In the genomic region with DNA sequence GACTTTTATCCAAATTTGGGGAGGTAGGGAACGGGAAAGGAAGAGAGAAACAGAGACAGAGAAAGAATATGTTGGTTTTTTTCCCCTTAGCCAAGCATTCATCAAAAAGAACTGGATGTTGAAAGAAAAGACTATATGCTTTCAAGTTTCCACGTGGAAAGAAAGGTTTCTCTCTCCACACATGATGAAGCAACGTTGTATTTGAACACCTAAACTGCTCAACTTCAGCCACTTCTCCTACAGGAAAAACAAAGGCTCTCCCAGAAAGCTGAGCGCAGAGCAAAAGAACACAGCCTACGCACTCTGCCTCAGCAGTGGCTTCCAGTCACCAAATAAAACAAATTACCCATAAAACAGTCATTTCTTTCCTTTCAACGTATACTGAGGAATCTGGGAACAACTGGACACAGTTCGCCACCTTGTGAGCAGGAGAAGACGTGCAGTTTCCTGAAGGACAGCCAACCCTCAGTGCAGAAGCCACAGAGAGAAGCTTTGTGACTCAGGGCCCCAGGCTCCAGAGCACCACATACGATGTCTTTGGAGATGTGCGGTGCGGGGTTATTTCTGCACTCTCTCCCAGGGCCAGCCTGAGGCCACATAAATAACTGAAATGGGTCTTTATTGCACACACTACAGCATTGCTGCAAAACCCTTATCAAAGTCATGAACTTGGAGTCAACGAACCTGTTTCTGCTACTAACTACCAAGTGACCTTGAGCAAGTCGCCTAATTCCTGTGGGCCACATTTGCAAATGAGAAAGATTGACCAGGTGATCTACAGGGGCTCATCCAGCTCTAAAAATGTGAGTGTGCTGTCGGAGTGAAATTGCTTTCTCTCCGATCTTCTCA, we compare ENCODE assay signal across 9 cellular contexts. TPM values are rescaled to one million over a fixed set of nuclear protein-coding genes. Genes with fewer than 3 reads are reported as not detected.
A peak's percentile ranks its signal among the peaks of the same experiment; 100 is the strongest.
DNase-seq lines count a peak whose midpoint lies in the region; ATAC-seq and TF ChIP-seq lines count a peak whose summit lies in the region.
"Had no signal": no experiment of that assay in that cellular context is flagged by ENCODE, and none has a peak within 500 bp of the region (broad histone marks: within the 10 kb centered on the region; RNA-seq: fewer than 3 reads in every experiment).

No MANE protein-coding gene starts in this region.

- H3K36me3 Mint-ChIP-seq in activated naive CD4-positive, alpha-beta T cell treated with anti-CD3 and anti-CD28 coated beads for 36 hours (ENCODE audit: low read depth): no peaks in the 10 kb centered on the region

- peak; percentile 83 for TF ChIP-seq RAD21 in Ishikawa (IDR thresholded peaks at IDR 0.05; ENCODE audit: low read depth)

- peaks cover 6% of the 10 kb centered on the region for H3K4me1 Mint-ChIP-seq in activated naive CD4-positive, alpha-beta T cell treated with anti-CD3 and anti-CD28 coated beads for 36 hours (ENCODE audit: low read depth)

- no peak overlapping the region for H3K27ac ChIP-seq in ascending aorta

- no peaks in the 10 kb centered on the region for H3K27me3 ChIP-seq in ascending aorta

- H3K4me3 Mint-ChIP-seq in activated naive CD4-positive, alpha-beta T cell treated with anti-CD3 and anti-CD28 coated beads for 36 hours: no peak overlapping the region

- no peak overlapping the region for H3K27ac Mint-ChIP-seq in activated naive CD4-positive, alpha-beta T cell treated with anti-CD3 and anti-CD28 coated beads for 36 hours

- no peak for TF ChIP-seq EP300 in Ishikawa (IDR thresholded peaks at IDR 0.05; ENCODE audit: borderline replicate concordance)

- H3K36me3 ChIP-seq in ascending aorta: no peaks in the 10 kb centered on the region

- no peak for TF ChIP-seq POLR2A in erythroblast (IDR thresholded peaks at IDR 0.05; ENCODE audit: low read length)

- H3K9me3 Mint-ChIP-seq in activated naive CD4-positive, alpha-beta T cell treated with anti-CD3 and anti-CD28 coated beads for 36 hours: no peaks in the 10 kb centered on the region

- DNase-seq in activated naive CD4-positive, alpha-beta T cell treated with anti-CD3 and anti-CD28 coated beads for 36 hours: peak; percentile 62
- no peak for DNase-seq in activated naive CD4-positive, alpha-beta T cell (lab: John Stamatoyannopoulos, UW)
- DNase-seq in SHP77 (lab: John Stamatoyannopoulos, UW) (peak; percentile 14 to 20), erythroblast (lab: John Stamatoyannopoulos, UW) (peak; percentile 13 to 19), retina (peak; percentile 40), ascending aorta (ENCODE audit: low spot score in 2 of 2) (no peak)

- no peaks in the 10 kb centered on the region for H3K9me3 ChIP-seq in ascending aorta

- H3K4me3 ChIP-seq in ascending aorta: no peak overlapping the region
- H3K4me3 ChIP-seq: lung had no signal

- H3K27me3 Mint-ChIP-seq in activated naive CD4-positive, alpha-beta T cell treated with anti-CD3 and anti-CD28 coated beads for 36 hours (ENCODE audit: low read depth): peaks cover 23% of the 10 kb centered on the region

- CTCF ChIA-PET in activated naive CD4-positive, alpha-beta T cell treated with anti-CD3 and anti-CD28 coated beads for 36 hours (lab: Charles Lee): interaction anchor here (0.8 to 5.4 kb wide), 12 partner anchors 16 to 185 kb away, joined by 3 to 52 read pairs (median 4); no protein-coding TSS in a partner anchor

- peak; percentile 81 for ATAC-seq in GM21528 (IDR thresholded peaks at IDR 0.05; ENCODE audit: low FRiP score, unreplicated experiment)

- intact Hi-C loops in activated naive CD4-positive, alpha-beta T cell treated with anti-CD3 and anti-CD28 coated beads for 36 hours (cut with micrococcal nuclease): loop anchor here (1.0 to 10.0 kb wide), 4 partner anchors 21 to 379 kb away; no protein-coding TSS in a partner anchor
- intact Hi-C loops in ascending aorta (cut with DNase I): no loop called here

- H3K4me1 ChIP-seq in ascending aorta: no peaks in the 10 kb centered on the region

- peak in 1 of 3 experiments; percentile 31 for TF ChIP-seq CTCF in ascending aorta (IDR thresholded peaks at IDR 0.05)

TF ChIP-seq in Ishikawa, 13 proteins besides CTCF, POLR2A, EP300 and RAD21:
- no peak for TF ChIP-seq FOXM1 (IDR thresholded peaks at IDR 0.05; ENCODE audit: borderline replicate concordance, low read depth)
- TF ChIP-seq YY1 (IDR thresholded peaks at IDR 0.05; ENCODE audit: low read depth): no peak
- TF ChIP-seq TEAD4 (IDR thresholded peaks at IDR 0.05): no peak
- no peak for TF ChIP-seq MAX (IDR thresholded peaks at IDR 0.05)
- no peak for TF ChIP-seq USF1 (IDR thresholded peaks at IDR 0.05)
- TF ChIP-seq TAF1 (IDR thresholded peaks at IDR 0.05; ENCODE audit: low read depth): no peak
- TF ChIP-seq, protein P1, sequence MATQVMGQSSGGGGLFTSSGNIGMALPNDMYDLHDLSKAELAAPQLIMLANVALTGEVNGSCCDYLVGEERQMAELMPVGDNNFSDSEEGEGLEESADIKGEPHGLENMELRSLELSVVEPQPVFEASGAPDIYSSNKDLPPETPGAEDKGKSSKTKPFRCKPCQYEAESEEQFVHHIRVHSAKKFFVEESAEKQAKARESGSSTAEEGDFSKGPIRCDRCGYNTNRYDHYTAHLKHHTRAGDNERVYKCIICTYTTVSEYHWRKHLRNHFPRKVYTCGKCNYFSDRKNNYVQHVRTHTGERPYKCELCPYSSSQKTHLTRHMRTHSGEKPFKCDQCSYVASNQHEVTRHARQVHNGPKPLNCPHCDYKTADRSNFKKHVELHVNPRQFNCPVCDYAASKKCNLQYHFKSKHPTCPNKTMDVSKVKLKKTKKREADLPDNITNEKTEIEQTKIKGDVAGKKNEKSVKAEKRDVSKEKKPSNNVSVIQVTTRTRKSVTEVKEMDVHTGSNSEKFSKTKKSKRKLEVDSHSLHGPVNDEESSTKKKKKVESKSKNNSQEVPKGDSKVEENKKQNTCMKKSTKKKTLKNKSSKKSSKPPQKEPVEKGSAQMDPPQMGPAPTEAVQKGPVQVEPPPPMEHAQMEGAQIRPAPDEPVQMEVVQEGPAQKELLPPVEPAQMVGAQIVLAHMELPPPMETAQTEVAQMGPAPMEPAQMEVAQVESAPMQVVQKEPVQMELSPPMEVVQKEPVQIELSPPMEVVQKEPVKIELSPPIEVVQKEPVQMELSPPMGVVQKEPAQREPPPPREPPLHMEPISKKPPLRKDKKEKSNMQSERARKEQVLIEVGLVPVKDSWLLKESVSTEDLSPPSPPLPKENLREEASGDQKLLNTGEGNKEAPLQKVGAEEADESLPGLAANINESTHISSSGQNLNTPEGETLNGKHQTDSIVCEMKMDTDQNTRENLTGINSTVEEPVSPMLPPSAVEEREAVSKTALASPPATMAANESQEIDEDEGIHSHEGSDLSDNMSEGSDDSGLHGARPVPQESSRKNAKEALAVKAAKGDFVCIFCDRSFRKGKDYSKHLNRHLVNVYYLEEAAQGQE (IDR thresholded peaks at IDR 0.05; ENCODE audit: low read depth): no peak
- TF ChIP-seq TCF12 (IDR thresholded peaks at IDR 0.05; ENCODE audit: low read depth): no peak
- no peak for TF ChIP-seq NFIC (IDR thresholded peaks at IDR 0.05)
- TF ChIP-seq EGR1 (IDR thresholded peaks at IDR 0.05): no peak
- no peak for TF ChIP-seq ZBTB7A (IDR thresholded peaks at IDR 0.05; ENCODE audit: low read depth)
- TF ChIP-seq CREB1 (IDR thresholded peaks at IDR 0.05; ENCODE audit: low read depth): no peak
- TF ChIP-seq CEBPB (IDR thresholded peaks at IDR 0.05): no peak
TF ChIP-seq in Ishikawa: peak in this region for 0.

RNA-seq across cellular contexts. Expression of gene IL17F, which starts 10.1 kb away (rescaled TPM):
- total RNA-seq in activated naive CD4-positive, alpha-beta T cell treated with anti-CD3 and anti-CD28 coated beads for 36 hours: 1 to 10 TPM; 2.3 to 3.3 TPM
- total RNA-seq in ascending aorta: not detected
- total RNA-seq: lung had no signal

RNA-seq across cellular contexts. Expression of gene IL17A, which starts 48.0 kb away (rescaled TPM):
- total RNA-seq in activated naive CD4-positive, alpha-beta T cell treated with anti-CD3 and anti-CD28 coated beads for 36 hours: under 1 TPM in 1 of 2 experiments, not detected in 1; 0.12 TPM
- not detected for total RNA-seq in ascending aorta
- total RNA-seq: lung had no signal

RNA-seq across cellular contexts. Expression of gene MCM3, which starts 50.3 kb away (rescaled TPM):
- 100 to 1,000 TPM; 256 to 258 TPM for total RNA-seq in activated naive CD4-positive, alpha-beta T cell treated with anti-CD3 and anti-CD28 coated beads for 36 hours
- total RNA-seq in ascending aorta: 44.6 TPM

Comparison
In these comparisons a context has a peak if more than half of its experiments do, and no peak if none do; other contexts are left out.
1. DNase-seq: peak in activated naive CD4-positive, alpha-beta T cell treated with anti-CD3 and anti-CD28 coated beads for 36 hours (single experiment), SHP77 (2 of 2), erythroblast (2 of 2) and retina (single experiment); none in activated naive CD4-positive, alpha-beta T cell (0 of 4) and ascending aorta (0 of 2).